ENCODE assay signal across 1 cellular context in the genomic region with DNA sequence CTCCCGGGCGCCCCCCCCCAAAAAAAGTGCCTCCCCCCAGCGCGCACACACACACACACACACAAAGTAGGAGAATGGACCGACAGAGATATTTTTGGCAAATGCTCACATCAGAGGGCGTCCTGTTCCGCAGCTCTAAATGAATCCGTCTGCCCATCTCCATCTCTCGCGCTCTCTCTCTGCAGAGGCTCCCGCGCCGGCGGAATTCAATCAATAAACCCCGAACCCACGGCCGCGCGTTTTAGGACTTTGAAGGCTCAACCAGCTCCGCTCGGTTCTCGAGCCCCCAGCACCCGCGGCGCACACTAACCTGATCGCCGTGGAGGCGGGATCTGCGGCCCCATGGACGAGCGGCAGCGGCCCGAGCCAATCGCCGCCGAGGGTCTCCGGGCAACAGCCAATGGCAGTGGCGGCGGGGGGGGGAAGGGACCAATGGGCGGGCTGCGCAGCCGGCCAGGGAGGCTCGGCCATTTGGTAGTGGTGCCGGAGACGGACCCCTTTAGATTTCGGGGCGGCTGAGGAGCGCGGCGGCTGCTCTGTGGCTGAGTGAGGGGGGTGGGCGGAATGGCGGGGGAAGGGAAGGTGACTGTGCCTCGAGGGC.
TF ChIP-seq lines count a peak whose summit lies in the region.

A gene (minus strand): TSS at position 307 of the 601 bp plus-strand sequence. CDS start 144 bp downstream, at position 163.

TF ChIP-seq in HepG2, 621 proteins besides CTCF, POLR2A, EP300 and RAD21 (continued from another document):
- TF ChIP-seq, protein P1, sequence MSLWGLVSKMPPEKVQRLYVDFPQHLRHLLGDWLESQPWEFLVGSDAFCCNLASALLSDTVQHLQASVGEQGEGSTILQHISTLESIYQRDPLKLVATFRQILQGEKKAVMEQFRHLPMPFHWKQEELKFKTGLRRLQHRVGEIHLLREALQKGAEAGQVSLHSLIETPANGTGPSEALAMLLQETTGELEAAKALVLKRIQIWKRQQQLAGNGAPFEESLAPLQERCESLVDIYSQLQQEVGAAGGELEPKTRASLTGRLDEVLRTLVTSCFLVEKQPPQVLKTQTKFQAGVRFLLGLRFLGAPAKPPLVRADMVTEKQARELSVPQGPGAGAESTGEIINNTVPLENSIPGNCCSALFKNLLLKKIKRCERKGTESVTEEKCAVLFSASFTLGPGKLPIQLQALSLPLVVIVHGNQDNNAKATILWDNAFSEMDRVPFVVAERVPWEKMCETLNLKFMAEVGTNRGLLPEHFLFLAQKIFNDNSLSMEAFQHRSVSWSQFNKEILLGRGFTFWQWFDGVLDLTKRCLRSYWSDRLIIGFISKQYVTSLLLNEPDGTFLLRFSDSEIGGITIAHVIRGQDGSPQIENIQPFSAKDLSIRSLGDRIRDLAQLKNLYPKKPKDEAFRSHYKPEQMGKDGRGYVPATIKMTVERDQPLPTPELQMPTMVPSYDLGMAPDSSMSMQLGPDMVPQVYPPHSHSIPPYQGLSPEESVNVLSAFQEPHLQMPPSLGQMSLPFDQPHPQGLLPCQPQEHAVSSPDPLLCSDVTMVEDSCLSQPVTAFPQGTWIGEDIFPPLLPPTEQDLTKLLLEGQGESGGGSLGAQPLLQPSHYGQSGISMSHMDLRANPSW (CRISPR knock-in tag; IDR thresholded peaks at IDR 0.05; ENCODE audit: borderline replicate concordance) = no peak
- TF ChIP-seq SIN3A (IDR thresholded peaks at IDR 0.05; ENCODE audit: borderline replicate concordance, low read depth, low read length) (no peak; the same call in 1 of the 2 replicates), IRX3 (CRISPR knock-in tag; IDR thresholded peaks at IDR 0.05; ENCODE audit: borderline replicate concordance, low read depth) (no peak), ZNF235 (CRISPR knock-in tag; IDR thresholded peaks at IDR 0.05; ENCODE audit: borderline replicate concordance) (no peak)
